In genomic region chr9:137300607-137301085, GRCh38 we compare ENCODE assay signal across 6 cellular contexts. TPM values are rescaled to one million over a fixed set of nuclear protein-coding genes. Genes with fewer than 3 reads are reported as not detected.
DNase-seq lines count a peak whose midpoint lies in the region; ATAC-seq and TF ChIP-seq lines count a peak whose summit lies in the region.

No MANE protein-coding gene starts in this region.

- H3K36me3 ChIP-seq in Caco-2 (ENCODE audit: control insufficient read depth, insufficient read depth, low read length) (no peaks in the 10 kb centered on the region), SU-DHL-6 (ENCODE audit: low read length) (no peaks in the 10 kb centered on the region)

- H3K9ac ChIP-seq in SU-DHL-6 (ENCODE audit: low read length): no peak overlapping the region

- H3K27me3 Mint-ChIP-seq in Caco-2 (ENCODE audit: insufficient read depth, unreplicated experiment): no peaks in the 10 kb centered on the region

- 0 out of 2 replicates have a peak, but pooled peaks cover 2% of the 10 kb centered on the region for H3F3A ChIP-seq in SU-DHL-6 (ENCODE audit: insufficient read depth)

- TF ChIP-seq CTCF in Caco-2 (IDR thresholded peaks at IDR 0.05; ENCODE audit: insufficient read depth in 1 of 2, low read depth in 1 of 2, low read length in 1 of 2, severe bottlenecking in 1 of 2, unreplicated experiment in 1 of 2): no peak
- TF ChIP-seq CTCF in SU-DHL-6 (IDR thresholded peaks at IDR 0.05; ENCODE audit: insufficient read depth, low read length, poor library complexity, severe bottlenecking): no peak

- H2AFZ ChIP-seq in SU-DHL-6 (ENCODE audit: low read depth, low read length, severe bottlenecking): no peak overlapping the region

- DNase-seq in Caco-2 (peak in 1 of 2 experiments; percentile 48), left kidney (ENCODE audit: low read depth, low spot score) (peak; percentile 74), NCI-H345 (lab: John Stamatoyannopoulos, UW) (no peak)

- no peaks in the 10 kb centered on the region for H3K27me3 ChIP-seq in Caco-2 (replicated peaks; ENCODE audit: control insufficient read depth, insufficient read depth, low read length)
- no peaks in the 10 kb centered on the region for H3K27me3 ChIP-seq in SU-DHL-6 (ENCODE audit: low read length)

- H3K4me1 Mint-ChIP-seq in Caco-2 (ENCODE audit: low read depth, unreplicated experiment): peaks cover 7% of the 10 kb centered on the region

- H3K36me3 Mint-ChIP-seq in Caco-2 (ENCODE audit: insufficient read depth, unreplicated experiment): peaks cover 34% of the 10 kb centered on the region

- peak overlapping the region; percentile 17 for H3K4me2 ChIP-seq in SU-DHL-6 (ENCODE audit: low read depth, low read length, poor library complexity, severe bottlenecking)

- H3K4me3 Mint-ChIP-seq in Caco-2 (ENCODE audit: unreplicated experiment): peak overlapping the region; percentile 90

- intact Hi-C loops in Caco-2 (cut with micrococcal nuclease; ENCODE audit: unreplicated experiment): loop anchor here (5.0 kb wide), 1 partner anchor 122 kb away; the partner anchor contains the start of genes EXD3 and NOXA1

- no TSS peak for BruUV-seq in Caco-2 (replicated peaks; lab: Mats Ljungman, UMichigan)

- no peaks in the 10 kb centered on the region for H4K20me1 ChIP-seq in SU-DHL-6 (ENCODE audit: low read depth, low read length)

- H3K9me3 ChIP-seq in Caco-2 (no peaks in the 10 kb centered on the region), SU-DHL-6 (ENCODE audit: insufficient read depth, low read length) (no peaks in the 10 kb centered on the region)

- peak overlapping the region; percentile 84 for H3K27ac Mint-ChIP-seq in Caco-2 (ENCODE audit: unreplicated experiment)

- H3K4me1 ChIP-seq in Caco-2: peaks cover 17% of the 10 kb centered on the region

- no peaks in the 10 kb centered on the region for H3K9me3 Mint-ChIP-seq in Caco-2 (ENCODE audit: unreplicated experiment)

- no peak overlapping the region for H3K27ac ChIP-seq in SU-DHL-6 (ENCODE audit: low read depth, low read length)

- no peaks in the 10 kb centered on the region for H3K79me2 ChIP-seq in SU-DHL-6 (ENCODE audit: insufficient read depth, low read length)

- POLR2A ChIA-PET in Caco-2 (lab: Charles Lee): interaction anchor here (0.6 to 1.0 kb wide), 2 partner anchors 14 to 99 kb away, joined by 3 to 4 read pairs; no protein-coding TSS in a partner anchor

- H3K9me2 ChIP-seq in SU-DHL-6 (replicated peaks; ENCODE audit: insufficient read depth, low read length): no peaks in the 10 kb centered on the region

- H3K4me3 ChIP-seq in Caco-2 (ENCODE audit: low read depth, low read length) (peak overlapping the region; percentile 99), SU-DHL-6 (ENCODE audit: insufficient read depth, low read length, poor library complexity, severe bottlenecking) (no peak overlapping the region)

- CTCF ChIA-PET in Caco-2 (lab: Charles Lee): interaction anchor here (0.6 to 2.0 kb wide), 4 partner anchors 14 to 141 kb away, joined by 3 to 15 read pairs (median 3); partner anchors contain the start of genes ENTPD8, EXD3 and NOXA1

- ATAC-seq in HG03095 (IDR thresholded peaks at IDR 0.05; ENCODE audit: unreplicated experiment): no peak
- no peak for ATAC-seq in GM21737 (IDR thresholded peaks at IDR 0.05; ENCODE audit: unreplicated experiment)

RNA-seq across cellular contexts. Expression of gene NRARP, which starts 1.4 kb away (rescaled TPM):
- 22.1 and 24.7 TPM in 2 replicates for total RNA-seq in Caco-2 (2022)

RNA-seq across cellular contexts. Expression of gene TOR4A, which starts 23.1 kb away (rescaled TPM):
- 1.8 and 1.9 TPM in 2 replicates for total RNA-seq in Caco-2 (2022)

RNA-seq across cellular contexts. Expression of gene NELFB, which starts 45.5 kb away (rescaled TPM):
- 79.1 and 79.8 TPM in 2 replicates for total RNA-seq in Caco-2 (2022)

RNA-seq across cellular contexts. Expression of gene STPG3, which starts 49.6 kb away (rescaled TPM):
- total RNA-seq in Caco-2 (2022): not detected in 2 replicates

RNA-seq across cellular contexts. Expression of gene TUBB4B, which starts 59.6 kb away (rescaled TPM):
- 481 and 487 TPM in 2 replicates for total RNA-seq in Caco-2 (2022)
